ENCODE assay signal across 18 cellular contexts in the genomic region with DNA sequence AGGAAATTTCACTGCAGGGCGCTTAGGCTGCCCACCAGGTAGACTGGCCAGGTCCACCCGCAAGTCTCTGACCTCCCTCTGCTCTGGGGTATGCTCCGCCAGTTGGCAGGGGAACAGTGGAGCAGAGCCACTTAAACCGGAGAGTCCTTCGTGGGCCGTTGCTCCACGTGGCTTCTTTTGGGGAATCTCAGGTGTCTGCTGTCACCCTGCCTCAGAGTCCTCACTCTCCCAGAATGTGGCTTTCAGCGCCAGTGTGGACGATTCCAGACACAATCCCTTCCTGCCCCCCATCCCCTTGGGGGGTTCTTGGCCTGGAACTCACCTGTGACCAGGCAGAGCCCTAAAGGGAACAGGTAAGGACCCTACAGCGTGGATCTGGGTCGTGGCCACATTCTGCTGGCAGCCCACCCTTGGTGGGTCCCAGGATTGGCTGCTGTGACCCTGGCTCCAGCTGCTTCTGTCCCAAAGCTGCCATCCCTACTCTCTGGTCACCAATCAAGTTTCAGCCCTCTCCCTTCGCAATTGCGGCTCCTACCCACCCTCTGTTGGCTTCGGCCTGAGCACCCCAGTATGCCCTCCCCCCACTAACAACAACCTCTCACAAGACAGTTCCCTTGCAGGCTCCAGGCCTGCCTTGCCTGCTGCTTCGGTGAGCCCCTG. TPM values are rescaled to one million over a fixed set of nuclear protein-coding genes. Genes with fewer than 3 reads are reported as not detected.
DNase-seq lines count a peak whose midpoint lies in the region; ATAC-seq, FAIRE-seq and TF ChIP-seq lines count a peak whose summit lies in the region.
"Had no signal": no experiment of that assay in that cellular context is flagged by ENCODE, and none has a peak within 500 bp of the region (broad histone marks: within the 10 kb centered on the region; RNA-seq: fewer than 3 reads in every experiment).

No MANE protein-coding gene starts in this region.

- no peak overlapping the region for H3K4ac ChIP-seq in H1 (replicated peaks; ENCODE audit: insufficient read length, low read depth, low read length)

- H3K27me3 ChIP-seq in H1 (replicated peaks in 1 of 4; ENCODE audit: control insufficient read depth in 3 of 4, extremely low read depth in 1 of 4, insufficient read depth in 3 of 4, low read length in 3 of 4) (no peaks in the 10 kb centered on the region), osteoblast (ENCODE audit: insufficient read depth, low read length) (no peaks in the 10 kb centered on the region)
- H3K27me3 ChIP-seq: BLaER1 treated with 17β-estradiol and CSF1 and Interleukin-3, amounts not matched to agents 10 nM and 100 nM had no signal

- H3K79me2 ChIP-seq in H1 (ENCODE audit: control insufficient read depth in 1 of 2, insufficient read depth in 2 of 2, low read length in 2 of 2) (no peaks in the 10 kb centered on the region), osteoblast (ENCODE audit: insufficient read depth, low read length) (no peaks in the 10 kb centered on the region)

- no peaks in the 10 kb centered on the region for H3K79me1 ChIP-seq in H1 (ENCODE audit: low read depth, low read length)

- no peak overlapping the region for H2BK120ac ChIP-seq in H1 (replicated peaks; ENCODE audit: low read depth, low read length)

- no peak overlapping the region for H3K9ac ChIP-seq in H1 (replicated peaks in 1 of 4; ENCODE audit: extremely low read depth in 1 of 4, low read depth in 3 of 4, low read length in 3 of 4)
- H3K9ac ChIP-seq: BLaER1 treated with 17β-estradiol and CSF1 and Interleukin-3, amounts not matched to agents 10 nM and 100 nM had no signal

- no peak overlapping the region for H2BK12ac ChIP-seq in H1 (ENCODE audit: low read depth, low read length)

- no peaks in the 10 kb centered on the region for H3K9me3 ChIP-seq in A549
- H3K9me3 ChIP-seq in HEK293 (ENCODE audit: control insufficient read depth, insufficient read depth, low read depth, low read length), result no peaks in the 10 kb centered on the region
- H3K9me3 ChIP-seq in H1 (ENCODE audit: insufficient read depth in 2 of 2, low read depth in 1 of 2, low read length in 1 of 2), result no peaks in the 10 kb centered on the region
- H3K9me3 ChIP-seq in osteoblast (ENCODE audit: low read depth, low read length), result no peaks in the 10 kb centered on the region
- H3K9me3 ChIP-seq: BLaER1 treated with 17β-estradiol and CSF1 and Interleukin-3, amounts not matched to agents 10 nM and 100 nM had no signal

- no peaks in the 10 kb centered on the region for H3K9me3 Mint-ChIP-seq in activated naive CD8-positive, alpha-beta T cell treated with anti-CD3 and anti-CD28 coated beads for 36 hours

- no peaks in the 10 kb centered on the region for H3K36me3 Mint-ChIP-seq in activated naive CD8-positive, alpha-beta T cell treated with anti-CD3 and anti-CD28 coated beads for 36 hours
- H3K36me3 Mint-ChIP-seq: CD4-positive, CD25-positive, alpha-beta regulatory T cell had no signal

- H3K4me3 ChIP-seq in A549 (no peak overlapping the region), HEK293 (ENCODE audit: low read depth, low read length) (no peak overlapping the region), H1 (ENCODE audit: extremely low read depth in 1 of 4, insufficient read depth in 2 of 4, low read depth in 3 of 4, low read length in 4 of 4) (no peak overlapping the region), osteoblast (ENCODE audit: insufficient read depth, low read length) (no peak overlapping the region)
- H3K4me3 ChIP-seq: BLaER1 treated with 17β-estradiol and CSF1 and Interleukin-3, amounts not matched to agents 10 nM and 100 nM; GM12878 had no signal

- no peak for TF ChIP-seq RAD21 in A549 (conservative IDR thresholded peaks at IDR 0.05 in 1 of 2, IDR thresholded peaks at IDR 0.05 in 1 of 2)
- TF ChIP-seq RAD21 in H1 (IDR thresholded peaks at IDR 0.05 in 1 of 2, conservative IDR thresholded peaks at IDR 0.05 in 1 of 2; ENCODE audit: low read depth in 2 of 2, low read length in 2 of 2), result no peak

- peaks cover 9% of the 10 kb centered on the region for H3K27me3 Mint-ChIP-seq in activated naive CD8-positive, alpha-beta T cell treated with anti-CD3 and anti-CD28 coated beads for 36 hours

- no peak overlapping the region for H4K91ac ChIP-seq in H1 (replicated peaks; ENCODE audit: insufficient read length, low read length)

- H3K4me3 Mint-ChIP-seq in activated naive CD8-positive, alpha-beta T cell treated with anti-CD3 and anti-CD28 coated beads for 36 hours, result no peak overlapping the region
- H3K4me3 Mint-ChIP-seq: CD4-positive, CD25-positive, alpha-beta regulatory T cell had no signal

- H3K36me3 ChIP-seq in HEK293 (ENCODE audit: control insufficient read depth in 2 of 2, insufficient read depth in 1 of 2, low read length in 2 of 2), result no peaks in the 10 kb centered on the region
- no peaks in the 10 kb centered on the region for H3K36me3 ChIP-seq in H1 (ENCODE audit: control insufficient read depth in 2 of 4, insufficient read depth in 4 of 4, low read length in 3 of 4)
- no peaks in the 10 kb centered on the region for H3K36me3 ChIP-seq in osteoblast (ENCODE audit: insufficient read depth, low read length)
- H3K36me3 ChIP-seq: BLaER1 treated with 17β-estradiol and CSF1 and Interleukin-3, amounts not matched to agents 10 nM and 100 nM had no signal

- H3K4me2 ChIP-seq in A549, result no peak overlapping the region
- no peak overlapping the region for H3K4me2 ChIP-seq in H1 (ENCODE audit: insufficient read depth in 1 of 2, low read depth in 2 of 2, low read length in 2 of 2)
- H3K4me2 ChIP-seq in osteoblast (ENCODE audit: insufficient read depth, low read length), result no peak overlapping the region
- H3K4me2 ChIP-seq: BLaER1 treated with 17β-estradiol and CSF1 and Interleukin-3, amounts not matched to agents 10 nM and 100 nM had no signal

- H4K20me1 ChIP-seq in H1 (replicated peaks in 1 of 2; ENCODE audit: control insufficient read depth in 1 of 2, insufficient read depth in 2 of 2, low read length in 2 of 2) (no peaks in the 10 kb centered on the region), osteoblast (ENCODE audit: insufficient read depth, low read length) (no peaks in the 10 kb centered on the region)
- H4K20me1 ChIP-seq: BLaER1 treated with 17β-estradiol and CSF1 and Interleukin-3, amounts not matched to agents 10 nM and 100 nM had no signal

- H3K18ac ChIP-seq in H1 (ENCODE audit: extremely low read depth, low read length), result no peak overlapping the region

- TF ChIP-seq POLR2A in A549 (IDR thresholded peaks at IDR 0.05; ENCODE audit: low read length) (no peak), H1 (IDR thresholded peaks at IDR 0.05; ENCODE audit: control extremely low read depth in 1 of 2, low read depth in 2 of 2, low read length in 2 of 2) (no peak)

- H2AFZ ChIP-seq in H1 (ENCODE audit: low read length), result no peak overlapping the region
- no peak overlapping the region for H2AFZ ChIP-seq in osteoblast (ENCODE audit: low read length)

- H2BK5ac ChIP-seq in H1 (ENCODE audit: low read depth, low read length), result no peak overlapping the region

- no peaks in the 10 kb centered on the region for H3K23me2 ChIP-seq in H1 (ENCODE audit: low read depth, low read length)

- ATAC-seq in A549, result no peak
- ATAC-seq: HepG2 had no signal

- no peak overlapping the region for H3K56ac ChIP-seq in H1 (replicated peaks; ENCODE audit: insufficient read length, low read depth, low read length)

- peak overlapping the region; percentile 71 for H4K8ac ChIP-seq in H1 (ENCODE audit: extremely low read depth, insufficient read depth, low read length)

- FAIRE-seq in A549 (lab: Jason Lieb, UNC), result no peak
- FAIRE-seq in H1 (lab: Jason Lieb, UNC), result no peak
- FAIRE-seq: GM18507, HepG2, HTR-8/SVneo had no signal

- no peak overlapping the region for H2AK5ac ChIP-seq in H1 (ENCODE audit: low read depth, low read length)

- POLR2A ChIA-PET in A549 (lab: Yijun Ruan, JAX) (no interaction called here), HEK293 (lab: Yijun Ruan, JAX) (no interaction called here), H1 (lab: Charles Lee; ENCODE audit: partially characterized antibody) (no interaction called here)

- H3K4me1 Mint-ChIP-seq in activated naive CD8-positive, alpha-beta T cell treated with anti-CD3 and anti-CD28 coated beads for 36 hours, result no peaks in the 10 kb centered on the region
- H3K4me1 Mint-ChIP-seq: CD4-positive, CD25-positive, alpha-beta regulatory T cell had no signal

- TF ChIP-seq EP300 in A549 (IDR thresholded peaks at IDR 0.05), result no peak
- TF ChIP-seq EP300 in H1 (IDR thresholded peaks at IDR 0.05; ENCODE audit: borderline replicate concordance in 1 of 2, low read depth in 2 of 2, low read length in 2 of 2), result no peak

- H4K5ac ChIP-seq in H1 (ENCODE audit: insufficient read length, low read depth, low read length), result no peak overlapping the region

- H3K4me1 ChIP-seq in A549 (peaks cover 7% of the 10 kb centered on the region; the same call in 1 of the 3 replicates), HEK293 (ENCODE audit: control insufficient read depth, insufficient read depth, low read length) (no peaks in the 10 kb centered on the region), H1 (replicated peaks in 1 of 4; ENCODE audit: control insufficient read depth in 3 of 4, insufficient read depth in 4 of 4, low read length in 3 of 4) (no peaks in the 10 kb centered on the region; a peak in 1 of 7 replicates), osteoblast (ENCODE audit: insufficient read depth, low read length) (no peaks in the 10 kb centered on the region)

- no peak overlapping the region for H3K14ac ChIP-seq in H1 (ENCODE audit: insufficient read length)

- CTCF ChIA-PET in A549 (lab: Yijun Ruan, JAX) (interaction anchor here (0.7 to 6.5 kb wide), 29 partner anchors 7 to 191 kb away, joined by 3 to 58 read pairs (median 4); partner anchors contain the start of genes DHRS7C and RCVRN), HEK293 (lab: Yijun Ruan, JAX) (interaction anchor here (0.6 to 3.2 kb wide), 24 partner anchors 9 to 773 kb away, joined by 3 to 24 read pairs (median 6); partner anchors contain the start of gene STX8), H1 (lab: Charles Lee; ENCODE audit: partially characterized antibody) (interaction anchor here (0.6 to 3.6 kb wide), 32 partner anchors 10 to 586 kb away, joined by 3 to 20 read pairs (median 4); partner anchors contain the start of gene DHRS7C)

- H3K27ac ChIP-seq in A549 (peak overlapping the region; percentile 43 to 72), HEK293 (ENCODE audit: extremely low read depth, low read depth, low read length) (0 out of 2 replicates have a peak overlapping the region, but pooled peaks have one; percentile 10), H1 (ENCODE audit: low read depth, low read length) (no peak overlapping the region), osteoblast (ENCODE audit: low read depth, low read length) (no peak overlapping the region), substantia nigra (ENCODE audit: low read depth, low read length, poor library complexity, severe bottlenecking) (no peak overlapping the region)
- H3K27ac ChIP-seq: BLaER1 treated with 17β-estradiol and CSF1 and Interleukin-3, amounts not matched to agents 10 nM and 100 nM had no signal

- no peak overlapping the region for H2BK15ac ChIP-seq in H1 (ENCODE audit: low read length)

- WGBS in A549 (ENCODE audit: missing lambda C conversion rate), result 80% methylated on average over 15 of the region's 15 CpGs
- 81% methylated on average over 15 of the region's 15 CpGs; no CpG with 5 or more reads in 1 of the 2 experiments for WGBS in H1 (ENCODE audit: extremely low coverage in 1 of 2, insufficient coverage in 1 of 2, insufficient read length in 1 of 2, insufficient replicate concordance in 2 of 2, low coverage in 1 of 2, low lambda C conversion rate in 2 of 2, missing lambda C conversion rate in 1 of 2), 2 experiments

- DNase-seq in A549 (ENCODE audit: low read depth in 1 of 2, low spot score in 1 of 2) (no peak), H1 (ENCODE audit: low read depth in 1 of 2, low spot score in 2 of 2) (no peak), osteoblast (ENCODE audit: insufficient read length, low spot score, missing footprints) (peak; percentile 55), NCI-H748 (lab: John Stamatoyannopoulos, UW; ENCODE audit: unreplicated experiment) (no peak), substantia nigra (lab: John Stamatoyannopoulos, UW) (no peak)
- no peak for DNase-seq in activated naive CD8-positive, alpha-beta T cell treated with anti-CD3 and anti-CD28 coated beads for 36 hours
- DNase-seq: 8988T, Calu3, DMS 273 treated with DMSO at 0.1 percent for 48 hours had no signal

- no peak overlapping the region for H3K27ac Mint-ChIP-seq in activated naive CD8-positive, alpha-beta T cell treated with anti-CD3 and anti-CD28 coated beads for 36 hours
- H3K27ac Mint-ChIP-seq: CD4-positive, CD25-positive, alpha-beta regulatory T cell had no signal

- H2BK20ac ChIP-seq in H1 (ENCODE audit: low read length), result no peak overlapping the region

- TF ChIP-seq CTCF in A549 (IDR thresholded peaks at IDR 0.05) (no peak), HEK293 (tag by site-specific recombination; IDR thresholded peaks at IDR 0.05) (no peak), H1 (IDR thresholded peaks at IDR 0.05; ENCODE audit: control extremely low read depth in 1 of 3, insufficient read depth in 1 of 3, low read depth in 1 of 3, low read length in 3 of 3) (no peak), osteoblast (IDR thresholded peaks at IDR 0.05; ENCODE audit: extremely low read depth, low read depth, low read length) (no peak)

- no peak overlapping the region for H3K23ac ChIP-seq in H1 (ENCODE audit: insufficient read length)

RNA-seq across cellular contexts. Expression of gene DHRS7C, which starts 22.2 kb away (rescaled TPM):
- not detected in 2 replicates for polyA plus RNA-seq in A549 (2011; rRNA removed)
- polyA plus RNA-seq in A549 (2012; cell fraction: cytosol; rRNA removed), result not detected in 2 replicates
- not detected in 2 replicates for polyA plus RNA-seq in A549 (2012; cell fraction: nucleus; rRNA removed)
- polyA plus RNA-seq in A549 (2017; fragmentation: RNase III; extraction: RNeasy Plus Mini Kit Qiagen cat#74134 plus additional on column Dnase treatment), result not detected in 3 replicates
- polyA minus RNA-seq in A549 (2011; rRNA and poly(A)+ RNA removed), result not detected in 2 replicates
- total RNA-seq in H1 (2021; fragmentation: NEBNext Ultra II Directional; extraction: Animal tissue kit (Norgen Biotek cat#: 25700)), result not detected in 2 replicates
- not detected in 2 replicates for polyA plus RNA-seq in H1 (2011; rRNA removed)
- not detected for polyA plus RNA-seq in H1 (2011; cell fraction: cytosol; rRNA removed)
- not detected for polyA plus RNA-seq in H1 (2011; cell fraction: nucleus; rRNA removed)
- polyA plus RNA-seq in H1 (2012, experiment 1 of 2), result not detected in 4 replicates
- polyA plus RNA-seq in H1 (2012, experiment 2 of 2), result not detected
- polyA plus RNA-seq in H1 (2013, experiment 1 of 2), result not detected
- polyA plus RNA-seq in H1 (2013, experiment 2 of 2), result not detected
- not detected in 2 replicates for polyA minus RNA-seq in H1 (2011; rRNA and poly(A)+ RNA removed)
- polyA minus RNA-seq in H1 (2011; cell fraction: cytosol; rRNA and poly(A)+ RNA removed), result not detected
- not detected for polyA minus RNA-seq in H1 (2011; cell fraction: nucleus; rRNA and poly(A)+ RNA removed)
- total RNA-seq in osteoblast, result not detected in 2 replicates
- not detected for total RNA-seq in activated naive CD8-positive, alpha-beta T cell treated with anti-CD3 and anti-CD28 coated beads for 36 hours
- total RNA-seq: Calu3; CD4-positive, CD25-positive, alpha-beta regulatory T cell; Daoy; GM12878; H7; HepG2 had no signal
- polyA plus RNA-seq: CD4-positive, CD25-positive, alpha-beta regulatory T cell; GM12878; HepG2 had no signal

RNA-seq across cellular contexts. Expression of gene GSG1L2, which starts 52.7 kb away (rescaled TPM):
- not detected in 2 replicates for polyA plus RNA-seq in A549 (2011; rRNA removed)
- polyA plus RNA-seq in A549 (2012; cell fraction: cytosol; rRNA removed), result 0.08 TPM in 1 of 2 replicates, not detected in the other
- polyA plus RNA-seq in A549 (2012; cell fraction: nucleus; rRNA removed), result 0.23 TPM in 1 of 2 replicates, not detected in the other
- not detected in 3 replicates for polyA plus RNA-seq in A549 (2017; fragmentation: RNase III; extraction: RNeasy Plus Mini Kit Qiagen cat#74134 plus additional on column Dnase treatment)
- polyA minus RNA-seq in A549 (2011; rRNA and poly(A)+ RNA removed), result not detected in 2 replicates
- total RNA-seq in H1 (2021; fragmentation: NEBNext Ultra II Directional; extraction: Animal tissue kit (Norgen Biotek cat#: 25700)), result not detected in 2 replicates
- not detected in 2 replicates for polyA plus RNA-seq in H1 (2011; rRNA removed)
- not detected for polyA plus RNA-seq in H1 (2011; cell fraction: cytosol; rRNA removed)
- polyA plus RNA-seq in H1 (2011; cell fraction: nucleus; rRNA removed), result not detected
- not detected in 4 replicates for polyA plus RNA-seq in H1 (2012, experiment 1 of 2)
- not detected for polyA plus RNA-seq in H1 (2012, experiment 2 of 2)
- not detected for polyA plus RNA-seq in H1 (2013, experiment 1 of 2)
- not detected for polyA plus RNA-seq in H1 (2013, experiment 2 of 2)
- not detected in 2 replicates for polyA minus RNA-seq in H1 (2011; rRNA and poly(A)+ RNA removed)
- polyA minus RNA-seq in H1 (2011; cell fraction: cytosol; rRNA and poly(A)+ RNA removed), result not detected
- polyA minus RNA-seq in H1 (2011; cell fraction: nucleus; rRNA and poly(A)+ RNA removed), result not detected
- total RNA-seq in osteoblast, result not detected in 2 replicates
- not detected for total RNA-seq in activated naive CD8-positive, alpha-beta T cell treated with anti-CD3 and anti-CD28 coated beads for 36 hours
- total RNA-seq: Calu3; CD4-positive, CD25-positive, alpha-beta regulatory T cell; Daoy; GM12878; H7; HepG2 had no signal
- polyA plus RNA-seq: CD4-positive, CD25-positive, alpha-beta regulatory T cell; GM12878; HepG2 had no signal

RNA-seq across cellular contexts. Expression of gene GLP2R, which starts 56.6 kb away (rescaled TPM):
- polyA plus RNA-seq in A549 (2011; rRNA removed) (48.7 and 76.4 TPM in 2 replicates), A549 (2017; fragmentation: RNase III; extraction: RNeasy Plus Mini Kit Qiagen cat#74134 plus additional on column Dnase treatment) (23.6 to 34.1 TPM (median 27.9 TPM) in 3 replicates), H1 (2011; rRNA removed) (not detected in 2 replicates)
- polyA plus RNA-seq in A549 (2012; cell fraction: cytosol; rRNA removed), result 9.6 and 16.7 TPM in 2 replicates
- polyA plus RNA-seq in A549 (2012; cell fraction: nucleus; rRNA removed), result 7.3 and 11.0 TPM in 2 replicates
- 153 and 165 TPM in 2 replicates for polyA minus RNA-seq in A549 (2011; rRNA and poly(A)+ RNA removed)
- total RNA-seq in H1 (2021; fragmentation: NEBNext Ultra II Directional; extraction: Animal tissue kit (Norgen Biotek cat#: 25700)), result not detected in 2 replicates
- not detected for polyA plus RNA-seq in H1 (2011; cell fraction: cytosol; rRNA removed)
- not detected for polyA plus RNA-seq in H1 (2011; cell fraction: nucleus; rRNA removed)
- not detected in 4 replicates for polyA plus RNA-seq in H1 (2012, experiment 1 of 2)
- not detected for polyA plus RNA-seq in H1 (2012, experiment 2 of 2)
- 0.02 TPM for polyA plus RNA-seq in H1 (2013, experiment 1 of 2)
- polyA plus RNA-seq in H1 (2013, experiment 2 of 2), result not detected
- polyA minus RNA-seq in H1 (2011; rRNA and poly(A)+ RNA removed), result not detected in 2 replicates
- polyA minus RNA-seq in H1 (2011; cell fraction: cytosol; rRNA and poly(A)+ RNA removed), result 2.6 TPM
- 0.50 TPM for polyA minus RNA-seq in H1 (2011; cell fraction: nucleus; rRNA and poly(A)+ RNA removed)
- under 0.01 TPM in 1 of 2 replicates, not detected in the other for total RNA-seq in osteoblast
- not detected for total RNA-seq in activated naive CD8-positive, alpha-beta T cell treated with anti-CD3 and anti-CD28 coated beads for 36 hours
- total RNA-seq: CD4-positive, CD25-positive, alpha-beta regulatory T cell; GM12878; H7 had no signal
- polyA plus RNA-seq: CD4-positive, CD25-positive, alpha-beta regulatory T cell; GM12878 had no signal

Comparison
In these comparisons a context has a peak if more than half of its experiments do, and no peak if none do; other contexts are left out.
1. H3K27ac ChIP-seq: peak in A549 (2 of 2) and HEK293 (single experiment); none in H1 (single experiment), osteoblast (single experiment) and substantia nigra (single experiment).